Comparison of ENCODE assay signal across 10 cellular contexts in genomic region chr4:184856277-184856609, GRCh38. TPM values are rescaled to one million over a fixed set of nuclear protein-coding genes. Genes with fewer than 3 reads are reported as not detected.
DNase-seq lines count a peak whose midpoint lies in the region; ATAC-seq, FAIRE-seq and TF ChIP-seq lines count a peak whose summit lies in the region.
"Had no signal": no experiment of that assay in that cellular context is flagged by ENCODE, and none has a peak within 500 bp of the region (broad histone marks: within the 10 kb centered on the region; RNA-seq: fewer than 3 reads in every experiment).

No MANE protein-coding gene starts in this region.

- no peak for TF ChIP-seq RAD21 in K562 (CRISPR knock-in tag; conservative IDR thresholded peaks at IDR 0.05 in 1 of 2, IDR thresholded peaks at IDR 0.05 in 1 of 2)

- DNase-seq in Kasumi-1 (lab: John Stamatoyannopoulos, UW) (peak; percentile 17 to 26), K562 (ENCODE audit: extremely low read depth in 1 of 4, low spot score in 3 of 4) (no peak), tibial nerve (ENCODE audit: low spot score in 2 of 2) (no peak), midbrain (lab: John Stamatoyannopoulos, UW) (no peak), GM19239 (ENCODE audit: insufficient read length, low spot score) (no peak)
- DNase-seq: activated CD8-positive, alpha-beta memory T cell treated with anti-CD3 and anti-CD28 coated beads, Interleukin-2, amount 10 ng/mL, durations not matched to agents 7 days and 5 days; CD8-positive, alpha-beta T cell; NCI-H2171 treated with DMSO at 0.1 percent for 48 hours had no signal

- no peak overlapping the region for H3K27ac Mint-ChIP-seq in activated T-helper 17 cell treated with anti-CD3 and anti-CD28 coated beads, Interleukin-2, amount 50 U/mL, for 72 hours
- H3K27ac Mint-ChIP-seq: activated CD8-positive, alpha-beta memory T cell treated with anti-CD3 and anti-CD28 coated beads, Interleukin-2, amount 10 ng/mL, durations not matched to agents 7 days and 5 days; CD8-positive, alpha-beta T cell had no signal

- H2AFZ ChIP-seq in K562 (ENCODE audit: low read depth, low read length), result peak overlapping the region; percentile 51

- FAIRE-seq in K562 (lab: Jason Lieb, UNC), result no peak
- FAIRE-seq in GM19239 (lab: Jason Lieb, UNC), result no peak

- H3K9me3 Mint-ChIP-seq in activated T-helper 17 cell treated with anti-CD3 and anti-CD28 coated beads, Interleukin-2, amount 50 U/mL, for 72 hours, result no peaks in the 10 kb centered on the region
- H3K9me3 Mint-ChIP-seq: CD8-positive, alpha-beta T cell had no signal

- WGBS in K562 (ENCODE audit: insufficient coverage, low coverage, missing lambda C conversion rate), result 0% methylated on average over 1 of the region's 1 CpG
- 72 to 85% methylated on average over 1 of the region's 1 CpG for WGBS in tibial nerve, 2 donors

- no peak for TF ChIP-seq EP300 in K562 (IDR thresholded peaks at IDR 0.05; ENCODE audit: low read length)
- TF ChIP-seq EP300 in tibial nerve (IDR thresholded peaks at IDR 0.05), result peak; percentile 77 to 81

- no TSS peak for BruUV-seq in K562 (replicated peaks; lab: Mats Ljungman, UMichigan)

- H3K9me1 ChIP-seq in K562 (ENCODE audit: control insufficient read depth, insufficient read depth, low read length), result no peaks in the 10 kb centered on the region

- POLR2A ChIA-PET in K562 (lab: Yijun Ruan, JAX), result no interaction called here

- TF ChIP-seq CTCF in K562 (IDR thresholded peaks at IDR 0.05 in 2 of 3, conservative IDR thresholded peaks at IDR 0.05 in 1 of 3; ENCODE audit: insufficient read depth in 2 of 3, low read depth in 1 of 3, low read length in 3 of 3), result no peak
- no peak for TF ChIP-seq CTCF in tibial nerve (IDR thresholded peaks at IDR 0.05)

- H4K20me1 ChIP-seq in K562 (replicated peaks; ENCODE audit: control insufficient read depth, insufficient read depth, low read length), result no peaks in the 10 kb centered on the region

- intact Hi-C loops in K562 (cut with micrococcal nuclease), result no loop called here

- peak overlapping the region in 1 of 2 experiments; percentile 32; a peak in 1 of 4 replicates for H3K9ac ChIP-seq in K562 (ENCODE audit: insufficient read depth in 1 of 2, low read depth in 2 of 2, low read length in 2 of 2)

- no peaks in the 10 kb centered on the region for H3K36me3 Mint-ChIP-seq in activated T-helper 17 cell treated with anti-CD3 and anti-CD28 coated beads, Interleukin-2, amount 50 U/mL, for 72 hours (ENCODE audit: low read depth)
- H3K36me3 Mint-ChIP-seq: activated CD8-positive, alpha-beta memory T cell treated with anti-CD3 and anti-CD28 coated beads, Interleukin-2, amount 10 ng/mL, durations not matched to agents 7 days and 5 days; CD8-positive, alpha-beta T cell had no signal

- no peaks in the 10 kb centered on the region for H3K4me1 Mint-ChIP-seq in activated T-helper 17 cell treated with anti-CD3 and anti-CD28 coated beads, Interleukin-2, amount 50 U/mL, for 72 hours

- ATAC-seq in GM19372 (IDR thresholded peaks at IDR 0.05; ENCODE audit: low read depth, unreplicated experiment), result peak; percentile 36
- ATAC-seq in K562, result no peak
- ATAC-seq in activated T-helper 17 cell treated with anti-CD3 and anti-CD28 coated beads, Interleukin-2, amount 50 U/mL, for 72 hours (replicated peaks), result no peak
- ATAC-seq: activated CD8-positive, alpha-beta memory T cell treated with anti-CD3 and anti-CD28 coated beads, Interleukin-2, amount 10 ng/mL, durations not matched to agents 7 days and 5 days; CD8-positive, alpha-beta T cell had no signal

- in situ Hi-C loops in K562 (cut with MboI), result no loop called here

- H3K27ac ChIP-seq in K562 (ENCODE audit: extremely low read depth, low read depth, low read length) (peak overlapping the region; percentile 91; the same call in 1 of the 3 replicates), tibial nerve (peak overlapping the region in 1 of 4 donors; percentile 24)

- H3K36me3 ChIP-seq in K562 (ENCODE audit: control insufficient read depth, insufficient read depth, low read length) (no peaks in the 10 kb centered on the region), tibial nerve (no peaks in the 10 kb centered on the region)

- no peak overlapping the region for H3K4me3 Mint-ChIP-seq in activated T-helper 17 cell treated with anti-CD3 and anti-CD28 coated beads, Interleukin-2, amount 50 U/mL, for 72 hours
- H3K4me3 Mint-ChIP-seq: activated CD8-positive, alpha-beta memory T cell treated with anti-CD3 and anti-CD28 coated beads, Interleukin-2, amount 10 ng/mL, durations not matched to agents 7 days and 5 days; CD8-positive, alpha-beta T cell had no signal

- H3K4me3 ChIP-seq in K562 (no peak overlapping the region), tibial nerve (no peak overlapping the region)

- peak overlapping the region; percentile 17; the same call in 1 of the 2 replicates for H3K4me2 ChIP-seq in K562 (ENCODE audit: insufficient read depth, low read length)

- CTCF ChIA-PET in K562 (lab: Yijun Ruan, JAX; ENCODE audit: low intra/inter-chr PET ratio), result no interaction called here

- H3K79me2 ChIP-seq in K562 (ENCODE audit: control insufficient read depth, insufficient read depth, low read length), result no peaks in the 10 kb centered on the region

- H3K4me1 ChIP-seq in K562 (replicated peaks in 1 of 2; ENCODE audit: control insufficient read depth in 2 of 2, insufficient read depth in 2 of 2, low read length in 2 of 2) (peaks cover 15 to 28% of the 10 kb centered on the region in 2 experiments), tibial nerve (no peaks in the 10 kb centered on the region)

- no peaks in the 10 kb centered on the region for H3K27me3 ChIP-seq in K562 (ENCODE audit: control insufficient read depth in 2 of 2, insufficient read depth in 2 of 2, low read length in 2 of 2)
- H3K27me3 ChIP-seq in tibial nerve, result no peaks in the 10 kb centered on the region

- H3K9me3 ChIP-seq in K562 (replicated peaks; ENCODE audit: control insufficient read depth, insufficient read depth, low read depth, low read length) (no peaks in the 10 kb centered on the region), tibial nerve (no peaks in the 10 kb centered on the region)

- peaks cover 16% of the 10 kb centered on the region for H3K27me3 Mint-ChIP-seq in activated T-helper 17 cell treated with anti-CD3 and anti-CD28 coated beads, Interleukin-2, amount 50 U/mL, for 72 hours

- TF ChIP-seq POLR2A in K562 (conservative IDR thresholded peaks at IDR 0.05) (no peak), tibial nerve (IDR thresholded peaks at IDR 0.05) (no peak)

TF ChIP-seq in K562, 482 proteins besides CTCF, POLR2A, EP300 and RAD21 (continues in another document):
- no peak for TF ChIP-seq ZNF384 (IDR thresholded peaks at IDR 0.05; ENCODE audit: low read depth, low read length)
- TF ChIP-seq ZNF217 (CRISPR knock-in tag; IDR thresholded peaks at IDR 0.05), result no peak
- no peak for TF ChIP-seq ZEB2 (IDR thresholded peaks at IDR 0.05)
- TF ChIP-seq ADNP (tag; IDR thresholded peaks at IDR 0.05), result 0 out of 2 replicates have a peak, but pooled peaks have one; percentile 30
- TF ChIP-seq GTF2E2 (tag; IDR thresholded peaks at IDR 0.05), result 0 out of 2 replicates have a peak, but pooled peaks have one; percentile 33
- TF ChIP-seq JUND (IDR thresholded peaks at IDR 0.05; ENCODE audit: borderline replicate concordance, low read depth, low read length), result peak; percentile 43; the same call in 1 of the 2 replicates
- no peak for TF ChIP-seq JUND (tag; IDR thresholded peaks at IDR 0.05; ENCODE audit: borderline replicate concordance, low read depth, low read length)
- TF ChIP-seq ETV6 (IDR thresholded peaks at IDR 0.05; ENCODE audit: borderline replicate concordance in 1 of 2, low read depth in 2 of 2, low read length in 1 of 2), result no peak
- no peak for TF ChIP-seq ETV6 (CRISPR knock-in tag; IDR thresholded peaks at IDR 0.05; ENCODE audit: borderline replicate concordance)
- 0 out of 2 replicates have a peak, but pooled peaks have one; percentile 19 for TF ChIP-seq ATF3 (IDR thresholded peaks at IDR 0.05)
- TF ChIP-seq ATF3 (CRISPR knock-in tag; conservative IDR thresholded peaks at IDR 0.05), result no peak
- peak; percentile 11 for TF ChIP-seq MEIS2 (IDR thresholded peaks at IDR 0.05; ENCODE audit: partially characterized antibody)
- no peak for TF ChIP-seq ZNF77 (CRISPR knock-in tag; IDR thresholded peaks at IDR 0.05)
- peak; percentile 70; the same call in 1 of the 2 replicates for TF ChIP-seq ZNF24 (IDR thresholded peaks at IDR 0.05)
- no peak for TF ChIP-seq MAFK (IDR thresholded peaks at IDR 0.05; ENCODE audit: low read length)
- 0 out of 2 replicates have a peak, but pooled peaks have one; percentile 32 for TF ChIP-seq GATAD2B (IDR thresholded peaks at IDR 0.05; ENCODE audit: borderline replicate concordance)

RNA-seq across cellular contexts. Expression of gene ACSL1, which starts 30.5 kb away (rescaled TPM):
- total RNA-seq in K562 (2011; cell fraction: chromatin; rRNA removed; ENCODE audit: low replicate concordance), result 7.8 and 10.5 TPM in 2 replicates
- 3.7 and 4.2 TPM in 2 replicates for total RNA-seq in K562 (2011; cell fraction: nucleolus; rRNA removed)
- total RNA-seq in K562 (2011; cell fraction: nucleoplasm; rRNA removed), result 6.9 and 7.2 TPM in 2 replicates
- total RNA-seq in K562 (2014; rRNA removed) (14.0 and 14.3 TPM in 2 replicates), K562 (2014; rRNA removed; fragmentation: Illumina TruSeq; extraction: Trizol) (23.6 and 25.3 TPM in 2 replicates), K562 (2015; rRNA removed; fragmentation: Illumina TruSeq; extraction: Trizol) (15.2 and 15.9 TPM in 2 replicates), K562 (2021) (22.2 and 22.6 TPM in 2 replicates), tibial nerve (100 to 1,000 TPM; 112 to 384 (median 211) TPM)
- polyA plus RNA-seq in K562 (2011; rRNA removed) (6.7 and 21.8 TPM in 2 replicates), K562 (2014; fragmentation: Illumina TruSeq; extraction: Trizol) (24.1 and 24.4 TPM in 2 replicates), K562 (2014; fragmentation: Nextera tagmentation; extraction: Ambion mirVana) (10 to 100 TPM; 10.2 to 11.3 TPM), K562 (2014; rRNA removed) (15.0 TPM in 2 replicates)
- polyA plus RNA-seq in K562 (2011; cell fraction: cytosol; rRNA removed), result 2.9 and 11.7 TPM in 2 replicates
- 5.2 and 22.6 TPM in 2 replicates for polyA plus RNA-seq in K562 (2011; cell fraction: nucleus; rRNA removed)
- 13.0 and 38.4 TPM in 2 replicates for polyA plus RNA-seq in K562 (2012)
- 9.4 and 28.7 TPM in 2 replicates for polyA minus RNA-seq in K562 (2011; rRNA and poly(A)+ RNA removed)
- polyA minus RNA-seq in K562 (2011; cell fraction: cytosol; rRNA and poly(A)+ RNA removed), result 4.5 and 25.5 TPM in 2 replicates
- polyA minus RNA-seq in K562 (2011; cell fraction: nucleus; rRNA and poly(A)+ RNA removed), result 2.6 and 14.3 TPM in 2 replicates
- total RNA-seq in activated T-helper 17 cell treated with anti-CD3 and anti-CD28 coated beads, Interleukin-2, amount 50 U/mL, for 72 hours, result 10 to 100 TPM; 13.2 to 22.2 TPM

Comparison
In these comparisons a context has a peak if more than half of its experiments do, and no peak if none do; other contexts are left out.
1. DNase-seq: peak in Kasumi-1 (2 of 2); none in K562 (0 of 4), tibial nerve (0 of 2), midbrain (single experiment) and GM19239 (single experiment).
2. RNA of gene ACSL1, which starts 30.5 kb away (total RNA-seq): 112 to 384 TPM in tibial nerve; 3.7 to 25.3 TPM in K562 and 13.2 to 22.2 TPM in activated T-helper 17 cell treated with anti-CD3 and anti-CD28 coated beads, Interleukin-2, amount 50 U/mL, for 72 hours; every median in the first group is over 4 times any median in the second.